In the genomic region with DNA sequence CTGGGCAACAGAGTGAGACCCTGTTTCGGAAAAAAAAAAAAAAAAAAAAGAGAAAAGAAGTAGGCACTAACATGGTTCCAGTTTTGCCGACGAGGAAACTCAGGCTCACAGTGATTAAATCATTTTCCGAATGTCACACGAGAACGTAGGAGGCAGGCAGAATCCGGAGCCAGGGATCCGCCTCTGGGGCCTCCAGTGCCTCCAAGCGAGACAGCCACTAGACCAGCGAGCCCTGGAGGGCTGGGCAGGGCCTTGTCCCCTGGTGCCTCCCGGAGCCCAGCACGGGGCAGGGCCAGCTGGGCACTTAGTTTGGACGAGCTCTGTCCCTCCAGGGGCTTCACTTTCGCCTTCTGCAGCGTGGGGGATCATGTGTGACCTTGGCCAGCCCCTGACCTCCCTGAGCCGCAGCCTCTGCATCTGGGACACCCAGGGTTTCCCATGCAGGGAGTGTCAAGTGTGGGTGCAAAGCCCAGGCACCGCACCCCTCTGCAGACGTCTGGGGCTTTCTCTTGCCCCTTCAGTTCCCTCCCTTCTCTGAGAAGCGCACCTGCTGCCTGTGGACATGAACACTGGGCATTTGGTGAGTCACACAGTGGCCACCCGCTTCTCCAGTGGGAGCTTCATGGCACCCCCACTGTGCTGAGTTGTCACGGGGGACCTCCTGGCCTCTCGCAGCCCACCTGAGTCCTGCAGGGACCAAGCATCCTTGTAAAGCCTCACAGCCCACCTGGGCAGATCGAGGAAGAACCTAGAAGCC, we compare ENCODE assay signal across 8 cellular contexts.
DNase-seq lines count a peak whose midpoint lies in the region; ATAC-seq and TF ChIP-seq lines count a peak whose summit lies in the region.

No MANE protein-coding gene starts in this region.

- intact Hi-C loops in left lung (cut with DNase I), result no loop called here

- H3K4me1 ChIP-seq in left lung (peaks cover 77 to 100% of the 10 kb centered on the region in 2 donors), urinary bladder (ENCODE audit: insufficient read depth) (peaks cover 6% of the 10 kb centered on the region)

- H3K36me3 ChIP-seq in left lung, result peaks cover 0 to 37% of the 10 kb centered on the region in 2 donors
- no peaks in the 10 kb centered on the region for H3K36me3 ChIP-seq in urinary bladder (ENCODE audit: insufficient read depth)

- H3K27ac ChIP-seq in left lung (peak overlapping the region; percentile 74 to 95), urinary bladder (ENCODE audit: low read depth) (peak overlapping the region; percentile 34)

- no peak for ATAC-seq in activated naive CD8-positive, alpha-beta T cell treated with anti-CD3 and anti-CD28 coated beads, Interleukin-2, amount 10 ng/mL, durations not matched to agents 7 days and 5 days (ENCODE audit: low read depth)
- ATAC-seq in left lung, result no peak
- no peak for ATAC-seq in GM21381 (IDR thresholded peaks at IDR 0.05; ENCODE audit: unreplicated experiment)
- no peak for ATAC-seq in HG03342 (IDR thresholded peaks at IDR 0.05; ENCODE audit: unreplicated experiment)

- no peaks in the 10 kb centered on the region for H3K27me3 Mint-ChIP-seq in activated naive CD4-positive, alpha-beta T cell treated with anti-CD3 and anti-CD28 coated beads, Interleukin-2, amount 50 U/mL, for 24 hours
- H3K27me3 Mint-ChIP-seq in activated naive CD8-positive, alpha-beta T cell treated with anti-CD3 and anti-CD28 coated beads, Interleukin-2, amount 10 ng/mL, durations not matched to agents 7 days and 5 days, result peaks cover 12% of the 10 kb centered on the region

- H3K27ac Mint-ChIP-seq in activated naive CD4-positive, alpha-beta T cell treated with anti-CD3 and anti-CD28 coated beads, Interleukin-2, amount 50 U/mL, for 24 hours, result no peak overlapping the region
- H3K27ac Mint-ChIP-seq in activated naive CD8-positive, alpha-beta T cell treated with anti-CD3 and anti-CD28 coated beads, Interleukin-2, amount 10 ng/mL, durations not matched to agents 7 days and 5 days, result no peak overlapping the region

- peak overlapping the region; percentile 81 for H3K4me3 Mint-ChIP-seq in activated naive CD4-positive, alpha-beta T cell treated with anti-CD3 and anti-CD28 coated beads, Interleukin-2, amount 50 U/mL, for 24 hours
- H3K4me3 Mint-ChIP-seq in activated naive CD8-positive, alpha-beta T cell treated with anti-CD3 and anti-CD28 coated beads, Interleukin-2, amount 10 ng/mL, durations not matched to agents 7 days and 5 days, result peak overlapping the region; percentile 73

- H3K4me1 Mint-ChIP-seq in activated naive CD4-positive, alpha-beta T cell treated with anti-CD3 and anti-CD28 coated beads, Interleukin-2, amount 50 U/mL, for 24 hours, result peaks cover 31% of the 10 kb centered on the region
- peaks cover 25% of the 10 kb centered on the region for H3K4me1 Mint-ChIP-seq in activated naive CD8-positive, alpha-beta T cell treated with anti-CD3 and anti-CD28 coated beads, Interleukin-2, amount 10 ng/mL, durations not matched to agents 7 days and 5 days

- H3K9me3 Mint-ChIP-seq in activated naive CD4-positive, alpha-beta T cell treated with anti-CD3 and anti-CD28 coated beads, Interleukin-2, amount 50 U/mL, for 24 hours, result no peaks in the 10 kb centered on the region
- H3K9me3 Mint-ChIP-seq in activated naive CD8-positive, alpha-beta T cell treated with anti-CD3 and anti-CD28 coated beads, Interleukin-2, amount 10 ng/mL, durations not matched to agents 7 days and 5 days, result no peaks in the 10 kb centered on the region

- H3K9me3 ChIP-seq in left lung, result no peaks in the 10 kb centered on the region

- no peaks in the 10 kb centered on the region for H3K36me3 Mint-ChIP-seq in activated naive CD4-positive, alpha-beta T cell treated with anti-CD3 and anti-CD28 coated beads, Interleukin-2, amount 50 U/mL, for 24 hours
- H3K36me3 Mint-ChIP-seq in activated naive CD8-positive, alpha-beta T cell treated with anti-CD3 and anti-CD28 coated beads, Interleukin-2, amount 10 ng/mL, durations not matched to agents 7 days and 5 days, result no peaks in the 10 kb centered on the region

- H3K27me3 ChIP-seq in left lung, result no peaks in the 10 kb centered on the region

- no peak for TF ChIP-seq CTCF in left lung (IDR thresholded peaks at IDR 0.05)

- DNase-seq in activated naive CD4-positive, alpha-beta T cell (lab: John Stamatoyannopoulos, UW), result no peak
- DNase-seq in activated naive CD8-positive, alpha-beta T cell treated with anti-CD3 and anti-CD28 coated beads, Interleukin-2, amount 10 ng/mL, durations not matched to agents 7 days and 5 days, result no peak
- no peak for DNase-seq in left lung
- DNase-seq in stimulated activated CD4-positive, alpha-beta T cell treated with anti-CD3 and anti-CD28 coated beads, Interleukin-2, amount 100 ng/mL, for 24 hours, result no peak

- H3K4me3 ChIP-seq in left lung (peak overlapping the region in 1 of 2 donors; percentile 23), urinary bladder (ENCODE audit: low read depth, low read length) (no peak overlapping the region)

- POLR2A ChIA-PET in activated naive CD8-positive, alpha-beta T cell treated with anti-CD3 and anti-CD28 coated beads, Interleukin-2, amount 10 ng/mL, durations not matched to agents 7 days and 5 days (lab: Charles Lee), result interaction anchor here (1.0 to 1.7 kb wide), 3 partner anchors 10 to 22 kb away, joined by 3 to 13 read pairs (median 8); no protein-coding TSS in a partner anchor

- WGBS in urinary bladder, result 59% methylated on average over 23 of the region's 23 CpGs
